Comparison of ENCODE assay signal across 2 cellular contexts in genomic region chr2:191894681-191895147, GRCh38.
A peak's percentile ranks its signal among the peaks of the same experiment; 100 is the strongest.
TF ChIP-seq lines count a peak whose summit lies in the region.

No MANE protein-coding gene starts in this region.

TF ChIP-seq in HCT116, 20 proteins besides CTCF, POLR2A, EP300 and RAD21 (continued from another document):
- TF ChIP-seq REST (IDR thresholded peaks at IDR 0.05; ENCODE audit: low read depth) (no peak), CEBPB (IDR thresholded peaks at IDR 0.05; ENCODE audit: low read depth) (peak; percentile 73), SRF (IDR thresholded peaks at IDR 0.05; ENCODE audit: low read depth) (0 out of 2 replicates have a peak, but pooled peaks have one; percentile 43), SP1 (IDR thresholded peaks at IDR 0.05; ENCODE audit: low read depth) (peak; percentile 60), EZH2 (IDR thresholded peaks at IDR 0.05) (no peak), ZFX (IDR thresholded peaks at IDR 0.05) (no peak), JUND (IDR thresholded peaks at IDR 0.05) (peak; percentile 86), CBX3 (IDR thresholded peaks at IDR 0.05; ENCODE audit: low read depth) (0 out of 2 replicates have a peak, but pooled peaks have one; percentile 26), ZBTB33 (IDR thresholded peaks at IDR 0.05; ENCODE audit: extremely low read depth, insufficient replicate concordance, low read length) (no peak), MAX (IDR thresholded peaks at IDR 0.05) (no peak; the same call in 1 of the 2 replicates), EZH2phosphoT487 (IDR thresholded peaks at IDR 0.05; ENCODE audit: borderline replicate concordance) (no peak), YY1 (IDR thresholded peaks at IDR 0.05; ENCODE audit: extremely low read depth, insufficient replicate concordance, low read depth, low read length) (no peak), POLR2AphosphoS5 (IDR thresholded peaks at IDR 0.05; ENCODE audit: low read depth, low read length) (no peak), ELF1 (IDR thresholded peaks at IDR 0.05; ENCODE audit: borderline replicate concordance, low read depth) (no peak), TCF7L2 (IDR thresholded peaks at IDR 0.05; ENCODE audit: borderline replicate concordance, extremely low read depth, insufficient read depth, insufficient read length) (no peak), ZNF274 (IDR thresholded peaks at IDR 0.05; ENCODE audit: low read depth, low read length) (no peak), FOSL1 (IDR thresholded peaks at IDR 0.05; ENCODE audit: low read depth) (peak; percentile 97), EGR1 (IDR thresholded peaks at IDR 0.05; ENCODE audit: low read depth) (0 out of 2 replicates have a peak, but pooled peaks have one; percentile 24)
TF ChIP-seq in HCT116: peak in this region for 8.

TF ChIP-seq in WTC11, 78 proteins besides CTCF, POLR2A, EP300 and RAD21 (continued from another document):
- TF ChIP-seq E2F4 (CRISPR knock-in tag; IDR thresholded peaks at IDR 0.05; ENCODE audit: borderline replicate concordance, low read depth): no peak
- TF ChIP-seq CREB1 (CRISPR knock-in tag; IDR thresholded peaks at IDR 0.05): no peak
- TF ChIP-seq MAX (CRISPR knock-in tag; IDR thresholded peaks at IDR 0.05): no peak
- no peak for TF ChIP-seq E2F1 (CRISPR knock-in tag; IDR thresholded peaks at IDR 0.05)
- TF ChIP-seq ZNF671 (CRISPR knock-in tag; IDR thresholded peaks at IDR 0.05): no peak
- TF ChIP-seq ZNF263 (CRISPR knock-in tag; IDR thresholded peaks at IDR 0.05; ENCODE audit: low read depth): no peak
- TF ChIP-seq USF2 (CRISPR knock-in tag; IDR thresholded peaks at IDR 0.05): no peak
- TF ChIP-seq ERG (CRISPR knock-in tag; IDR thresholded peaks at IDR 0.05): no peak
